Comparison of ENCODE assay signal across 17 cellular contexts in the genomic region with DNA sequence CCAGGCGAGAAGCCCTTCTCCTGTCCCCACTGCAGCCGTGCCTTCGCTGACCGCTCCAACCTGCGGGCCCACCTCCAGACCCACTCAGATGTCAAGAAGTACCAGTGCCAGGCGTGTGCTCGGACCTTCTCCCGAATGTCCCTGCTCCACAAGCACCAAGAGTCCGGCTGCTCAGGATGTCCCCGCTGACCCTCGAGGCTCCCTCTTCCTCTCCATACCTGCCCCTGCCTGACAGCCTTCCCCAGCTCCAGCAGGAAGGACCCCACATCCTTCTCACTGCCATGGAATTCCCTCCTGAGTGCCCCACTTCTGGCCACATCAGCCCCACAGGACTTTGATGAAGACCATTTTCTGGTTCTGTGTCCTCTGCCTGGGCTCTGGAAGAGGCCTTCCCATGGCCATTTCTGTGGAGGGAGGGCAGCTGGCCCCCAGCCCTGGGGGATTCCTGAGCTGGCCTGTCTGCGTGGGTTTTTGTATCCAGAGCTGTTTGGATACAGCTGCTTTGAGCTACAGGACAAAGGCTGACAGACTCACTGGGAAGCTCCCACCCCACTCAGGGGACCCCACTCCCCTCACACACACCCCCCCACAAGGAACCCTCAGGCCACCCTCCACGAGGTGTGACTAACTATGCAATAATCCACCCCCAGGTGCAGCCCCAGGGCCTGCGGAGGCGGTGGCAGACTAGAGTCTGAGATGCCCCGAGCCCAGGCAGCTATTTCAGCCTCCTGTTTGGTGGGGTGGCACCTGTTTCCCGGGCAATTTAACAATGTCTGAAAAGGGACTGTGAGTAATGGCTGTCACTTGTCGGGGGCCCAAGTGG. TPM values are rescaled to one million over a fixed set of nuclear protein-coding genes. Genes with fewer than 3 reads are reported as not detected.
DNase-seq lines count a peak whose midpoint lies in the region; ATAC-seq, FAIRE-seq and TF ChIP-seq lines count a peak whose summit lies in the region.
"Had no signal": no experiment of that assay in that cellular context is flagged by ENCODE, and none has a peak within 500 bp of the region (broad histone marks: within the 10 kb centered on the region; RNA-seq: fewer than 3 reads in every experiment).

No MANE protein-coding gene starts in this region.

- no peak overlapping the region for H3K4me3 Mint-ChIP-seq in MCF 10A (ENCODE audit: unreplicated experiment)

- peak overlapping the region; percentile 37 for H3K27ac Mint-ChIP-seq in MCF 10A (ENCODE audit: low read depth, unreplicated experiment)

- DNase-seq in MCF 10A (ENCODE audit: unreplicated experiment) (no peak), mammary epithelial cell (no peak), ascending aorta (ENCODE audit: low spot score in 2 of 2) (no peak), mesenchymal stem cell (peak; percentile 55), transverse colon (no peak), frontal cortex (ENCODE audit: low spot score in 2 of 2) (no peak), 8988T (no peak)
- DNase-seq: activated CD4-positive, alpha-beta T cell treated with anti-CD3 and anti-CD28 coated beads, Interleukin-2, amount 50 U/mL, for 4 hours; anterior cingulate cortex; NCI-H2029 treated with DMSO at 0.1 percent for 48 hours; NCI-H69; stimulated activated naive CD4-positive, alpha-beta T cell; T1000 had no signal

- no peak overlapping the region for H3K4me3 ChIP-seq in mammary epithelial cell (replicated peaks in 1 of 3; ENCODE audit: insufficient read depth in 1 of 3, low read depth in 2 of 3, low read length in 3 of 3)
- no peak overlapping the region for H3K4me3 ChIP-seq in ascending aorta
- peak overlapping the region in 1 of 2 experiments; percentile 9 for H3K4me3 ChIP-seq in mesenchymal stem cell (ENCODE audit: insufficient read depth in 1 of 2, low read depth in 1 of 2, low read length in 2 of 2)
- no peak overlapping the region for H3K4me3 ChIP-seq in transverse colon

- no peaks in the 10 kb centered on the region for H3K36me3 Mint-ChIP-seq in MCF 10A (ENCODE audit: insufficient read depth, unreplicated experiment)

- no peak overlapping the region for H2AFZ ChIP-seq in mammary epithelial cell (ENCODE audit: low read depth, low read length)
- H2AFZ ChIP-seq in mesenchymal stem cell (ENCODE audit: low read depth, low read length): no peak overlapping the region

- H2BK5ac ChIP-seq in mesenchymal stem cell (ENCODE audit: low read depth, low read length, poor library complexity, severe bottlenecking): peak overlapping the region; percentile 39

- peak overlapping the region; percentile 61 to 71 for H3K4ac ChIP-seq in mesenchymal stem cell (ENCODE audit: low read depth in 1 of 2, low read length in 2 of 2)

- H3K18ac ChIP-seq in mesenchymal stem cell (ENCODE audit: low read depth in 1 of 2, low read length in 2 of 2): peak overlapping the region; percentile 26 to 80

- H3K36me3 ChIP-seq in mammary epithelial cell (ENCODE audit: insufficient read depth, low read length): no peaks in the 10 kb centered on the region
- peaks cover 0 to 3% of the 10 kb centered on the region in 2 donors for H3K36me3 ChIP-seq in ascending aorta
- H3K36me3 ChIP-seq in mesenchymal stem cell (ENCODE audit: control insufficient read depth in 1 of 2, insufficient read depth in 2 of 2, low read depth in 1 of 2, low read length in 2 of 2): peaks cover 0 to 21% of the 10 kb centered on the region in 2 experiments
- H3K36me3 ChIP-seq in transverse colon: no peaks in the 10 kb centered on the region

- dilution Hi-C loops in mammary epithelial cell (cut with HindIII; ENCODE audit: low sequenced_read_pairs): loop anchor here (10.0 kb wide), 1 partner anchor 87 kb away; no protein-coding TSS in a partner anchor

- no peaks in the 10 kb centered on the region for H3K27me3 ChIP-seq in mammary epithelial cell (ENCODE audit: insufficient read depth, low read length)
- no peaks in the 10 kb centered on the region for H3K27me3 ChIP-seq in ascending aorta
- no peaks in the 10 kb centered on the region for H3K27me3 ChIP-seq in mesenchymal stem cell (ENCODE audit: control insufficient read depth in 1 of 2, insufficient read depth in 1 of 2, low read length in 2 of 2)
- H3K27me3 ChIP-seq in transverse colon: no peaks in the 10 kb centered on the region

- 70% methylated on average over 15 of the region's 18 CpGs for WGBS in mammary epithelial cell (ENCODE audit: low coverage, missing lambda C conversion rate)
- WGBS in mesenchymal stem cell: 63% methylated on average over 18 of the region's 18 CpGs
- 88 to 100% methylated on average over 1 to 17 of the region's 18 CpGs for WGBS in transverse colon (ENCODE audit: low coverage in 1 of 2), 2 donors

- no peak overlapping the region for H3K23ac ChIP-seq in mesenchymal stem cell (ENCODE audit: low read length in 2 of 2)

- BruUV-seq in MCF 10A (replicated peaks; lab: Mats Ljungman, UMichigan) (no TSS peak), mammary epithelial cell (replicated peaks; lab: Mats Ljungman, UMichigan) (no TSS peak)

- ATAC-seq in GM21529 (IDR thresholded peaks at IDR 0.05; ENCODE audit: unreplicated experiment): no peak

- in situ Hi-C loops in mammary epithelial cell (cut with MboI; ENCODE audit: low sequenced_read_pairs in 2 of 2) (no loop called here), transverse colon (cut with MboI; ENCODE audit: low pct_ligation_motif_present in 1 of 4, low pct_unique_long_range_greater_than_20kb in 1 of 4, low sequenced_read_pairs in 3 of 4) (no loop called here)

- H2BK120ac ChIP-seq in mesenchymal stem cell (ENCODE audit: low read depth, low read length): peak overlapping the region; percentile 87

- H3K9ac ChIP-seq in mammary epithelial cell (ENCODE audit: insufficient read depth, low read length) (no peak overlapping the region), mesenchymal stem cell (ENCODE audit: low read length) (no peak overlapping the region)

- no peak overlapping the region for H3K27ac ChIP-seq in mammary epithelial cell (ENCODE audit: insufficient read depth, low read depth, low read length)
- H3K27ac ChIP-seq in ascending aorta: peak overlapping the region; percentile 21 to 30
- peak overlapping the region; percentile 4 for H3K27ac ChIP-seq in mesenchymal stem cell (ENCODE audit: low read length, poor library complexity, severe bottlenecking)
- H3K27ac ChIP-seq in transverse colon: peak overlapping the region in 3 of 4 donors; percentile 27 to 79 (median 79)

- peak overlapping the region; percentile 58 for H2AK5ac ChIP-seq in mesenchymal stem cell (ENCODE audit: low read length, severe bottlenecking)

- peak overlapping the region; percentile 3 for H4K91ac ChIP-seq in mesenchymal stem cell (ENCODE audit: low read length)

- no peaks in the 10 kb centered on the region for H4K20me1 ChIP-seq in mammary epithelial cell (ENCODE audit: insufficient read depth, low read length)

- CTCF ChIA-PET in MCF 10A (lab: Yijun Ruan, JAX): interaction anchor here (0.6 to 9.4 kb wide), 6 partner anchors 9 to 97 kb away, joined by 3 to 78 read pairs (median 3); no protein-coding TSS in a partner anchor
- CTCF ChIA-PET in mammary epithelial cell (lab: Charles Lee; ENCODE audit: low non-redundant PET): no interaction called here

- no peaks in the 10 kb centered on the region for H3K9me3 Mint-ChIP-seq in MCF 10A (ENCODE audit: unreplicated experiment)

- H4K8ac ChIP-seq in mesenchymal stem cell (ENCODE audit: low read length): peak overlapping the region; percentile 73

- H3K14ac ChIP-seq in mesenchymal stem cell (ENCODE audit: low read length in 2 of 2): peak overlapping the region; percentile 45 to 64

- FAIRE-seq in frontal cortex (lab: Jason Lieb, UNC): no peak
- FAIRE-seq: H54, islet of Langerhans had no signal

- H3K79me1 ChIP-seq in mesenchymal stem cell (replicated peaks; ENCODE audit: low read length, poor library complexity, severe bottlenecking): peaks cover 11% of the 10 kb centered on the region

- intact Hi-C loops in MCF 10A (cut with micrococcal nuclease): no loop called here
- intact Hi-C loops in mammary epithelial cell (cut with micrococcal nuclease): loop anchor here (10.0 kb wide), 1 partner anchor 477 kb away; no protein-coding TSS in a partner anchor
- intact Hi-C loops in ascending aorta (cut with DNase I): no loop called here
- intact Hi-C loops in transverse colon (cut with DNase I; ENCODE audit: low total_unique reads): no loop called here

- no peaks in the 10 kb centered on the region for H3K27me3 Mint-ChIP-seq in MCF 10A (ENCODE audit: insufficient read depth, unreplicated experiment)

- H2BK15ac ChIP-seq in mesenchymal stem cell (ENCODE audit: low read depth, poor library complexity, severe bottlenecking): peak overlapping the region; percentile 52

- H3K9me3 ChIP-seq in mammary epithelial cell (replicated peaks; ENCODE audit: insufficient read depth, low read length) (no peaks in the 10 kb centered on the region), ascending aorta (no peaks in the 10 kb centered on the region), mesenchymal stem cell (ENCODE audit: control insufficient read depth, low read length) (no peaks in the 10 kb centered on the region), transverse colon (no peaks in the 10 kb centered on the region)

- no peak for TF ChIP-seq EP300 in transverse colon (IDR thresholded peaks at IDR 0.05; ENCODE audit: low read depth)

- no peaks in the 10 kb centered on the region for H3K79me2 ChIP-seq in mammary epithelial cell (ENCODE audit: insufficient read depth, low read length)

- TF ChIP-seq CTCF in MCF 10A (IDR thresholded peaks at IDR 0.05; ENCODE audit: unreplicated experiment) (no peak), mammary epithelial cell (conservative IDR thresholded peaks at IDR 0.05 in 1 of 2, IDR thresholded peaks at IDR 0.05 in 1 of 2; ENCODE audit: extremely low read depth in 1 of 2, insufficient read depth in 1 of 2, low read depth in 1 of 2, low read length in 2 of 2) (no peak), ascending aorta (IDR thresholded peaks at IDR 0.05) (no peak), transverse colon (IDR thresholded peaks at IDR 0.05) (no peak)

- POLR2A ChIA-PET in MCF 10A (lab: Yijun Ruan, JAX): interaction anchor here (0.9 kb wide), 1 partner anchor 73 kb away, joined by 3 read pairs; no protein-coding TSS in a partner anchor

- H3K4me1 ChIP-seq in mammary epithelial cell (ENCODE audit: insufficient read depth, low read length) (peaks cover under 1% of the 10 kb centered on the region), ascending aorta (peaks cover 18 to 45% of the 10 kb centered on the region in 2 donors), mesenchymal stem cell (ENCODE audit: control insufficient read depth, insufficient read depth, low read depth, low read length) (peaks cover 59% of the 10 kb centered on the region), transverse colon (peaks cover 8 to 52% (median 19%) of the 10 kb centered on the region in 4 donors)

- peaks cover 4% of the 10 kb centered on the region for H3K4me1 Mint-ChIP-seq in MCF 10A (ENCODE audit: insufficient read depth, unreplicated experiment)

- no peak overlapping the region for H3K4me2 ChIP-seq in mammary epithelial cell (ENCODE audit: insufficient read depth, low read depth, low read length)
- H3K4me2 ChIP-seq in mesenchymal stem cell (ENCODE audit: low read length, poor library complexity, severe bottlenecking): peak overlapping the region; percentile 8

- TF ChIP-seq POLR2A in transverse colon (IDR thresholded peaks at IDR 0.05): no peak

- peak overlapping the region; percentile 67 to 95 for H2BK12ac ChIP-seq in mesenchymal stem cell (ENCODE audit: low read length in 2 of 2)

RNA-seq across cellular contexts. Expression of a gene that starts 5.3 kb away (rescaled TPM):
- total RNA-seq in MCF 10A (2022): 0.17 and 0.23 TPM in 2 replicates
- total RNA-seq in mammary epithelial cell: not detected
- 0.02 TPM for polyA plus RNA-seq in mammary epithelial cell
- polyA minus RNA-seq in mammary epithelial cell: not detected
- total RNA-seq in ascending aorta: 64.4 TPM
- 36.2 TPM for polyA plus RNA-seq in mesenchymal stem cell (2013, experiment 1 of 2)
- 36.0 TPM for polyA plus RNA-seq in mesenchymal stem cell (2013, experiment 2 of 2)
- under 1 TPM in 3 of 4 donors, not detected in 1; 0.32 to 0.41 (median 0.40) TPM for total RNA-seq in transverse colon
- not detected for total RNA-seq in frontal cortex
- total RNA-seq: LHCN-M2 had no signal

RNA-seq across cellular contexts. Expression of a gene that starts 51.9 kb away (rescaled TPM):
- total RNA-seq in MCF 10A (2022) (40.0 and 48.6 TPM in 2 replicates), mammary epithelial cell (100 to 1,000 TPM in 1 of 2 donors, 10 to 100 TPM in 1; 57.3 to 136 TPM), ascending aorta (77.0 TPM), transverse colon (100 to 1,000 TPM; 108 to 271 (median 217) TPM), frontal cortex (31.0 TPM)
- 75.0 TPM for polyA plus RNA-seq in mammary epithelial cell
- polyA minus RNA-seq in mammary epithelial cell: 115 TPM
- polyA plus RNA-seq in mesenchymal stem cell (2013, experiment 1 of 2): 37.3 TPM
- polyA plus RNA-seq in mesenchymal stem cell (2013, experiment 2 of 2): 35.5 TPM

Comparison
In these comparisons a context has a peak if more than half of its experiments do, and no peak if none do; other contexts are left out.
1. RNA of a gene that starts 5.3 kb away (total RNA-seq): 64.4 TPM in ascending aorta (single experiment); 0.32 to 0.41 TPM in transverse colon, 0.17 to 0.23 TPM in MCF 10A, not detected in mammary epithelial cell and not detected in frontal cortex (single experiment); every median in the first group is over 10 times any median in the second.